In the genomic region with DNA sequence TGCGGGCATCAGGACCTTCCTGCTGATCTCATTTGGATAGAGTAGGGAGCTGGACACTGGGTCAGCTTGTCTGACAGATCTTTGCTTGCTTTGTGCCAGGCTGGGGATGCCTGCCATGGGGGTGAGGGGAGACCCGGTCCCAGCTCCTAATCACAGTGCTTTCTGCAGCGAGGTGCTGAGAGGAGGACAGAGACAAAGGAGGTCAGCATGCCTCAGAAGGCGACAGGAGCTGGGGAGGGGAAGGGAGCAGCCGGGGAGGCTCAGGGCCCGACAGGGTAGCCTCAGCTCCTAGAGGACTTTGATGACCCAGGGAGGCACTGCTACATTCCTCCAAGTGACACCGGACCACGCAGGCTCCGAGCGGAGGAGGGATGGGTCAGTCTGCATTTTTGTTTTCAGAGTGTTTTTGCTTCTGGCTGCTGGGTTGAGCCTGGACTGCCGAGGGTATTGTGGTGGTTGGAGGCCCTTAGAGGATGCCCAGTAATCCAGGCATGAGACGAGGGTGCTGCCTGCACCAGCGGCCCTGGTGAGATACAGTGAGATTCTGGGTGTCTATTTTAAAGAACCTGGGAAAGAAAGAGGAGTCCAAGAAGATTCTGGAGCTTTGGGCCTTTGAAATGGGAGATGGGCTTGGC, we compare ENCODE assay signal across 1 cellular context.
TF ChIP-seq lines count a peak whose summit lies in the region.

No MANE protein-coding gene starts in this region.

TF ChIP-seq in SK-N-SH treated with all-trans-retinoic acid at 6 μM for 48 hours, 23 proteins besides CTCF, POLR2A, EP300 and RAD21 (continued from another document):
- TF ChIP-seq CSRNP3 (CRISPR knock-in tag; IDR thresholded peaks at IDR 0.05) (no peak), RARB (CRISPR knock-in tag; IDR thresholded peaks at IDR 0.05) (no peak), ARNTL (CRISPR knock-in tag; IDR thresholded peaks at IDR 0.05; ENCODE audit: borderline replicate concordance, low read depth) (no peak), ZFP3 (CRISPR knock-in tag; IDR thresholded peaks at IDR 0.05) (no peak), ZC3H10 (CRISPR knock-in tag; IDR thresholded peaks at IDR 0.05) (no peak)
